In genomic region chr2:118800736-118801135, GRCh38 we compare ENCODE assay signal across 19 cellular contexts. TPM values are rescaled to one million over a fixed set of nuclear protein-coding genes. Genes with fewer than 3 reads are reported as not detected.
DNase-seq lines count a peak whose midpoint lies in the region; ATAC-seq and TF ChIP-seq lines count a peak whose summit lies in the region.
"Had no signal": no experiment of that assay in that cellular context is flagged by ENCODE, and none has a peak within 500 bp of the region (broad histone marks: within the 10 kb centered on the region; RNA-seq: fewer than 3 reads in every experiment).

No MANE protein-coding gene starts in this region.

- DNase-seq in HS-27A (ENCODE audit: low read depth): peak; percentile 20
- peak; percentile 11 for DNase-seq in choroid plexus epithelial cell (ENCODE audit: low read depth)
- DNase-seq in osteoblast (ENCODE audit: insufficient read length, low spot score, missing footprints): peak; percentile 17
- DNase-seq in NOMO-1 treated with dmso at 0.1 percent for 144 hours (lab: John Stamatoyannopoulos, UW; ENCODE audit: unreplicated experiment): no peak
- no peak for DNase-seq in activated naive CD4-positive, alpha-beta T cell (lab: John Stamatoyannopoulos, UW)
- DNase-seq: 8988T; BE2C; EL; GF-D8; Karpas-422; NCI-H187; NCI-H510A treated with DMSO at 0.1 percent for 48 hours; NCI-H774; NK-92 treated with Interleukin-12 subunit alpha and Interleukin-12 subunit beta, amount 100 ng/mL, for 24 hours; Peyer's patch had no signal

- H2AFZ ChIP-seq in ACC112 (ENCODE audit: low read length, unreplicated experiment) (no peak overlapping the region), osteoblast (ENCODE audit: low read length) (no peak overlapping the region)

- peaks cover 21% of the 10 kb centered on the region for H3K4me1 ChIP-seq in ACC112 (ENCODE audit: control insufficient read depth, insufficient read depth, low read length, unreplicated experiment)
- H3K4me1 ChIP-seq in osteoblast (ENCODE audit: insufficient read depth, low read length): no peaks in the 10 kb centered on the region
- H3K4me1 ChIP-seq: BE2C, Peyer's patch had no signal

- H3K79me2 ChIP-seq in ACC112 (ENCODE audit: control insufficient read depth, insufficient read depth, low read length, unreplicated experiment): no peaks in the 10 kb centered on the region
- no peaks in the 10 kb centered on the region for H3K79me2 ChIP-seq in osteoblast (ENCODE audit: insufficient read depth, low read length)

- no peak overlapping the region for H3K4me2 ChIP-seq in osteoblast (ENCODE audit: insufficient read depth, low read length)

- H3K27me3 ChIP-seq in ACC112 (ENCODE audit: insufficient read depth, low read length) (peaks cover 3% of the 10 kb centered on the region; the same call in 1 of the 2 replicates), osteoblast (ENCODE audit: insufficient read depth, low read length) (no peaks in the 10 kb centered on the region)
- H3K27me3 ChIP-seq: BE2C, Peyer's patch, SJSA1 had no signal

- H3K4me3 ChIP-seq in ACC112 (ENCODE audit: low read depth, low read length): no peak overlapping the region
- H3K4me3 ChIP-seq in choroid plexus epithelial cell (ENCODE audit: low read depth, low read length): no peak overlapping the region
- H3K4me3 ChIP-seq in osteoblast (ENCODE audit: insufficient read depth, low read length): no peak overlapping the region
- H3K4me3 ChIP-seq: Peyer's patch, SJSA1 had no signal

- no peaks in the 10 kb centered on the region for H3K36me3 ChIP-seq in ACC112 (ENCODE audit: insufficient read depth, low read length)
- H3K36me3 ChIP-seq in osteoblast (ENCODE audit: insufficient read depth, low read length): no peaks in the 10 kb centered on the region
- H3K36me3 ChIP-seq: BE2C, Peyer's patch, SJSA1 had no signal

- no peak for ATAC-seq in GM18873 (IDR thresholded peaks at IDR 0.05; ENCODE audit: low FRiP score, unreplicated experiment)

- no peaks in the 10 kb centered on the region for H3K9me3 ChIP-seq in osteoblast (ENCODE audit: low read depth, low read length)
- H3K9me3 ChIP-seq: BE2C, Peyer's patch, SJSA1 had no signal

- H4K20me1 ChIP-seq in osteoblast (ENCODE audit: insufficient read depth, low read length): no peaks in the 10 kb centered on the region

- H3K27ac ChIP-seq in ACC112 (ENCODE audit: low read depth, low read length) (peak overlapping the region; percentile 50), osteoblast (ENCODE audit: low read depth, low read length) (no peak overlapping the region)
- H3K27ac ChIP-seq: Peyer's patch, SJSA1 had no signal

- TF ChIP-seq CTCF in choroid plexus epithelial cell (conservative IDR thresholded peaks at IDR 0.05; ENCODE audit: low read depth, low read length): no peak
- TF ChIP-seq CTCF in osteoblast (IDR thresholded peaks at IDR 0.05; ENCODE audit: extremely low read depth, low read depth, low read length): no peak

RNA-seq across cellular contexts. Expression of gene EN1, which starts 46.7 kb away (rescaled TPM):
- 0.29 and 0.72 TPM in 2 replicates for total RNA-seq in osteoblast
- total RNA-seq: OCI-LY7, Peyer's patch had no signal

Comparison
In these comparisons a context has a peak if more than half of its experiments do, and no peak if none do; other contexts are left out.
1. DNase-seq: peak in HS-27A (single experiment), choroid plexus epithelial cell (single experiment) and osteoblast (single experiment); none in NOMO-1 treated with dmso at 0.1 percent for 144 hours (single experiment) and activated naive CD4-positive, alpha-beta T cell (0 of 4).